ENCODE assay signal across 8 cellular contexts in genomic region chr16:77190478-77191258, GRCh38. TPM values are rescaled to one million over a fixed set of nuclear protein-coding genes. Genes with fewer than 3 reads are reported as not detected.
A peak's percentile ranks its signal among the peaks of the same experiment; 100 is the strongest.
DNase-seq lines count a peak whose midpoint lies in the region; ATAC-seq lines count a peak whose summit lies in the region.

Gene MON1B (plus strand): TSS chr16:77191190. CDS start chr16:77191486, 296 bp downstream.

- peak within 1 kb of the TSS; percentile 92 to 98 for H3K4me3 Mint-ChIP-seq in effector memory CD8-positive, alpha-beta T cell

- H3K36me3 Mint-ChIP-seq in effector memory CD8-positive, alpha-beta T cell (ENCODE audit: insufficient read depth): peaks cover 20% of the 10 kb centered on the region

- peaks cover 39 to 44% of the 10 kb centered on the region in 2 donors for H3K4me1 Mint-ChIP-seq in effector memory CD8-positive, alpha-beta T cell (ENCODE audit: low read depth in 2 of 2)

- peak within 1 kb of the TSS; percentile 98 to 99 for H3K27ac Mint-ChIP-seq in effector memory CD8-positive, alpha-beta T cell

- ATAC-seq in GM21360 (IDR thresholded peaks at IDR 0.05; ENCODE audit: unreplicated experiment): peak; percentile 95
- ATAC-seq in effector memory CD8-positive, alpha-beta T cell (replicated peaks): peak; percentile 88

- DNase-seq in COLO668 (lab: John Stamatoyannopoulos, UW; ENCODE audit: unreplicated experiment) (peak; percentile 95), HT1080 (ENCODE audit: low read depth) (peak; percentile 99), NOMO-1 treated with DMSO at 0.1 percent for 48 hours (lab: John Stamatoyannopoulos, UW; ENCODE audit: unreplicated experiment) (peak; percentile 99), medulla oblongata (ENCODE audit: extremely low spot score) (peak; percentile 100)
- peak; percentile 84 to 90 for DNase-seq in activated CD8-positive, alpha-beta memory T cell treated with anti-CD3 and anti-CD28 coated beads for 4 hours (ENCODE audit: low read depth in 2 of 2)
- DNase-seq in effector memory CD8-positive, alpha-beta T cell: peak; percentile 91 to 94 (median 93)
- peak; percentile 90 for DNase-seq in stimulated activated CD8-positive, alpha-beta memory T cell treated with anti-CD3 and anti-CD28 coated beads, Interleukin-12 subunit alpha, Interleukin-12 subunit beta, amount 100 ng/mL, for 1 hour (ENCODE audit: low read depth)

- H3K9me3 Mint-ChIP-seq in effector memory CD8-positive, alpha-beta T cell: peaks cover 0 to 8% of the 10 kb centered on the region in 2 donors

- H3K27me3 Mint-ChIP-seq in effector memory CD8-positive, alpha-beta T cell: no peaks in the 10 kb centered on the region

RNA-seq across cellular contexts. Expression of gene MON1B, which starts in this region (rescaled TPM):
- 7.8 and 12.9 TPM in 2 replicates for total RNA-seq in HT1080 (2014; rRNA removed; shearing (Covaris generic))
- polyA plus RNA-seq in HT1080 (2015; cell fraction: cytosol; rRNA removed): 28.6 and 32.7 TPM in 2 replicates
- polyA plus RNA-seq in HT1080 (2015; cell fraction: nucleus; rRNA removed): 56.3 and 63.2 TPM in 2 replicates

Comparison
In these comparisons a context has a peak if more than half of its experiments do, and no peak if none do; other contexts are left out.
1. Peak in every context shown above with its lines: DNase-seq and ATAC-seq.